Comparison of ENCODE assay signal across 28 cellular contexts in genomic region chr14:74281069-74281468, GRCh38. TPM values are rescaled to one million over a fixed set of nuclear protein-coding genes. Genes with fewer than 3 reads are reported as not detected.
A peak's percentile ranks its signal among the peaks of the same experiment; 100 is the strongest.
DNase-seq lines count a peak whose midpoint lies in the region; ATAC-seq and TF ChIP-seq lines count a peak whose summit lies in the region.
"Had no signal": no experiment of that assay in that cellular context is flagged by ENCODE, and none has a peak within 500 bp of the region (broad histone marks: within the 10 kb centered on the region; RNA-seq: fewer than 3 reads in every experiment).

No MANE protein-coding gene starts in this region.

- ATAC-seq in GM23338 (peak; percentile 18; the same call in 1 of the 3 replicates), HG03460 (IDR thresholded peaks at IDR 0.05; ENCODE audit: unreplicated experiment) (no peak), GM18858 (IDR thresholded peaks at IDR 0.05; ENCODE audit: unreplicated experiment) (no peak)
- ATAC-seq: Right ventricle myocardium inferior, SK-N-SH treated with all-trans-retinoic acid at 6 μM for 48 hours had no signal

- peaks cover 37% of the 10 kb centered on the region for H3K36me3 Mint-ChIP-seq in GM23338 (ENCODE audit: low read depth)
- peaks cover 19% of the 10 kb centered on the region for H3K36me3 Mint-ChIP-seq in activated T-helper 2 cell treated with anti-CD3 and anti-CD28 coated beads, Interferon-gamma antibody, Interleukin-2, Interleukin-4, amounts not matched to agents 10 μg/mL and 5 μg/mL and 100 μg/mL, durations not matched to agents 14 hours and 24 hours and 36 hours (ENCODE audit: low read depth)

- H4K20me1 ChIP-seq in GM23338 (replicated peaks; ENCODE audit: insufficient read depth) = 0 out of 2 replicates have a peak, but pooled peaks cover 7% of the 10 kb centered on the region

- 0 out of 2 replicates have a peak, but pooled peaks cover 3% of the 10 kb centered on the region for H3K9me2 ChIP-seq in GM23338 (ENCODE audit: insufficient read depth)

- H3K9me3 Mint-ChIP-seq in GM23338 = peaks cover 14% of the 10 kb centered on the region
- H3K9me3 Mint-ChIP-seq in activated T-helper 2 cell treated with anti-CD3 and anti-CD28 coated beads, Interferon-gamma antibody, Interleukin-2, Interleukin-4, amounts not matched to agents 10 μg/mL and 5 μg/mL and 100 μg/mL, durations not matched to agents 14 hours and 24 hours and 36 hours = peaks cover 10% of the 10 kb centered on the region

- H3K27ac ChIP-seq in GM23338 (ENCODE audit: low read depth) = no peak overlapping the region
- peak overlapping the region; percentile 69 for H3K27ac ChIP-seq in caudate nucleus (ENCODE audit: low read depth, low read length)
- H3K27ac ChIP-seq in layer of hippocampus (ENCODE audit: low read depth, low read length) = peak overlapping the region; percentile 80
- H3K27ac ChIP-seq in substantia nigra (ENCODE audit: low read depth, low read length, poor library complexity, severe bottlenecking) = peak overlapping the region; percentile 89
- H3K27ac ChIP-seq: BLaER1 treated with 17β-estradiol and CSF1 and Interleukin-3, amounts not matched to agents 10 nM and 100 nM; PC-9; SJCRH30 had no signal

- no peaks in the 10 kb centered on the region for H3K79me2 ChIP-seq in GM23338 (replicated peaks; ENCODE audit: insufficient read depth)

- H3K4me3 ChIP-seq in GM23338 = no peak overlapping the region
- H3K4me3 ChIP-seq: BLaER1 treated with 17β-estradiol and CSF1 and Interleukin-3, amounts not matched to agents 10 nM and 100 nM; MG63; PC-9; SJCRH30 had no signal

- peaks cover 8% of the 10 kb centered on the region; the same call in 1 of the 2 replicates for H3F3A ChIP-seq in GM23338 (replicated peaks; ENCODE audit: low read depth)

- no peak overlapping the region for H3K27ac Mint-ChIP-seq in GM23338
- no peak overlapping the region for H3K27ac Mint-ChIP-seq in activated T-helper 2 cell treated with anti-CD3 and anti-CD28 coated beads, Interferon-gamma antibody, Interleukin-2, Interleukin-4, amounts not matched to agents 10 μg/mL and 5 μg/mL and 100 μg/mL, durations not matched to agents 14 hours and 24 hours and 36 hours

- no peaks in the 10 kb centered on the region for H3K4me1 Mint-ChIP-seq in GM23338
- no peaks in the 10 kb centered on the region for H3K4me1 Mint-ChIP-seq in activated T-helper 2 cell treated with anti-CD3 and anti-CD28 coated beads, Interferon-gamma antibody, Interleukin-2, Interleukin-4, amounts not matched to agents 10 μg/mL and 5 μg/mL and 100 μg/mL, durations not matched to agents 14 hours and 24 hours and 36 hours (ENCODE audit: low read depth)

- no peak overlapping the region for H3K4me2 ChIP-seq in GM23338
- H3K4me2 ChIP-seq: PC-9 had no signal

- H3K27me3 ChIP-seq in GM23338 (ENCODE audit: insufficient read depth) (no peaks in the 10 kb centered on the region), layer of hippocampus (ENCODE audit: control insufficient read depth, insufficient read depth, low read length) (no peaks in the 10 kb centered on the region)
- H3K27me3 ChIP-seq: BLaER1 treated with 17β-estradiol and CSF1 and Interleukin-3, amounts not matched to agents 10 nM and 100 nM; MG63; SJCRH30 had no signal

- TF ChIP-seq CTCF in GM23338 (conservative IDR thresholded peaks at IDR 0.05; ENCODE audit: low read depth in 2 of 2) = no peak

- intact Hi-C loops in posterior vena cava (cut with DNase I) = no loop called here
- intact Hi-C loops in activated T-helper 2 cell treated with anti-CD3 and anti-CD28 coated beads, Interferon-gamma antibody, Interleukin-2, Interleukin-4, amounts not matched to agents 10 μg/mL and 5 μg/mL and 100 μg/mL, durations not matched to agents 14 hours and 24 hours and 36 hours (cut with micrococcal nuclease) = no loop called here

- no peaks in the 10 kb centered on the region for H3K4me1 ChIP-seq in GM23338 (ENCODE audit: insufficient read depth)
- H3K4me1 ChIP-seq: SJCRH30 had no signal

- H3K27me3 Mint-ChIP-seq in GM23338 (ENCODE audit: insufficient read depth, low read depth, poor library complexity) = peaks cover 2% of the 10 kb centered on the region
- H3K27me3 Mint-ChIP-seq in activated T-helper 2 cell treated with anti-CD3 and anti-CD28 coated beads, Interferon-gamma antibody, Interleukin-2, Interleukin-4, amounts not matched to agents 10 μg/mL and 5 μg/mL and 100 μg/mL, durations not matched to agents 14 hours and 24 hours and 36 hours (ENCODE audit: low read depth) = no peaks in the 10 kb centered on the region
- H3K27me3 Mint-ChIP-seq: CD4-positive, alpha-beta memory T cell had no signal

- DNase-seq in GM23338 (ENCODE audit: low spot score) = no peak
- peak in 6 of 61 donors; percentile 5 to 55 (median 22) for DNase-seq in caudate nucleus (lab: John Stamatoyannopoulos, UW)
- DNase-seq in substantia nigra (lab: John Stamatoyannopoulos, UW) = peak in 29 of 49 donors; percentile 10 to 80 (median 37)
- no peak for DNase-seq in posterior vena cava (ENCODE audit: low spot score)
- DNase-seq in activated T-helper 2 cell treated with anti-CD3 and anti-CD28 coated beads, Interferon-gamma antibody, Interleukin-2, Interleukin-4, amounts not matched to agents 10 μg/mL and 5 μg/mL and 100 μg/mL, durations not matched to agents 14 hours and 24 hours and 36 hours (ENCODE audit: low spot score) = no peak
- DNase-seq: CD4-positive, alpha-beta memory T cell; COR-L47; DMS53; KBM-7; MG63; NCI-H1417; NCI-H1694; NCI-H2081; NCI-H2227 treated with DMSO at 0.1 percent for 48 hours; NCI-H526 treated with DMSO at 0.1 percent for 48 hours; PC-9; SJCRH30 had no signal

- no peak overlapping the region for H3K4me3 Mint-ChIP-seq in GM23338
- no peak overlapping the region for H3K4me3 Mint-ChIP-seq in activated T-helper 2 cell treated with anti-CD3 and anti-CD28 coated beads, Interferon-gamma antibody, Interleukin-2, Interleukin-4, amounts not matched to agents 10 μg/mL and 5 μg/mL and 100 μg/mL, durations not matched to agents 14 hours and 24 hours and 36 hours (ENCODE audit: low read depth)
- H3K4me3 Mint-ChIP-seq: CD4-positive, alpha-beta memory T cell had no signal

- H2AFZ ChIP-seq in GM23338 = no peak overlapping the region
- H2AFZ ChIP-seq: PC-9 had no signal

- H3K36me3 ChIP-seq in GM23338 (ENCODE audit: insufficient read depth) = peaks cover 11% of the 10 kb centered on the region
- H3K36me3 ChIP-seq: MG63 had no signal

TF ChIP-seq in GM23338, 12 proteins besides CTCF, POLR2A, EP300 and RAD21 (continues in another document):
- no peak for TF ChIP-seq CREB1 (CRISPR knock-in tag; IDR thresholded peaks at IDR 0.05; ENCODE audit: low read depth)

RNA-seq across cellular contexts. Expression of gene ABCD4, which starts 21.7 kb away (rescaled TPM):
- total RNA-seq in GM23338 (2014; rRNA removed; shearing (Covaris generic)) = 56.6 and 73.1 TPM in 2 replicates
- 60.5 and 64.6 TPM in 2 replicates for polyA plus RNA-seq in GM23338 (2016; fragmentation: Nextera tagmentation; extraction: Ambion mirVana)
- total RNA-seq in posterior vena cava = 10 to 100 TPM; 29.4 to 35.6 TPM
- total RNA-seq in activated T-helper 2 cell treated with anti-CD3 and anti-CD28 coated beads, Interferon-gamma antibody, Interleukin-2, Interleukin-4, amounts not matched to agents 10 μg/mL and 5 μg/mL and 100 μg/mL, durations not matched to agents 14 hours and 24 hours and 36 hours = 46.2 and 48.5 TPM in 2 replicates

RNA-seq across cellular contexts. Expression of gene VSX2, which starts 41.8 kb away (rescaled TPM):
- total RNA-seq in GM23338 (2014; rRNA removed; shearing (Covaris generic)) = 0.49 and 0.66 TPM in 2 replicates
- polyA plus RNA-seq in GM23338 (2016; fragmentation: Nextera tagmentation; extraction: Ambion mirVana) = 0.35 and 0.52 TPM in 2 replicates
- total RNA-seq in posterior vena cava = not detected
- total RNA-seq in activated T-helper 2 cell treated with anti-CD3 and anti-CD28 coated beads, Interferon-gamma antibody, Interleukin-2, Interleukin-4, amounts not matched to agents 10 μg/mL and 5 μg/mL and 100 μg/mL, durations not matched to agents 14 hours and 24 hours and 36 hours = not detected in 2 replicates
- total RNA-seq: CD4-positive, alpha-beta memory T cell; H4; HT-29; NCI-H460; PC-9; Right ventricle myocardium inferior; RPMI7951 had no signal
- polyA plus RNA-seq: AG04450; CD4-positive, alpha-beta memory T cell had no signal

Comparison
In these comparisons a context has a peak if more than half of its experiments do, and no peak if none do; other contexts are left out.
1. DNase-seq: peak in substantia nigra (29 of 49); none in GM23338 (single experiment), posterior vena cava (single experiment) and activated T-helper 2 cell treated with anti-CD3 and anti-CD28 coated beads, Interferon-gamma antibody, Interleukin-2, Interleukin-4, amounts not matched to agents 10 μg/mL and 5 μg/mL and 100 μg/mL, durations not matched to agents 14 hours and 24 hours and 36 hours (single experiment).